In genomic region chr14:57189070-57189469, GRCh38 we compare ENCODE assay signal across 12 cellular contexts.
DNase-seq lines count a peak whose midpoint lies in the region; ATAC-seq, FAIRE-seq and TF ChIP-seq lines count a peak whose summit lies in the region.
"Had no signal": no experiment of that assay in that cellular context is flagged by ENCODE, and none has a peak within 500 bp of the region (broad histone marks: within the 10 kb centered on the region; RNA-seq: fewer than 3 reads in every experiment).

No MANE protein-coding gene starts in this region.

- WGBS in adrenal gland, 4 donors: 79 to 89% (median 82%) methylated on average over 7 of the region's 7 CpGs

- no peak overlapping the region for H3K4me3 ChIP-seq in adrenal gland
- H3K4me3 ChIP-seq: tibial artery had no signal

- H3K27ac ChIP-seq in VCaP (no peak overlapping the region), adrenal gland (no peak overlapping the region)
- H3K27ac ChIP-seq: HL-60, tibial artery had no signal

- no peaks in the 10 kb centered on the region for H3K36me3 Mint-ChIP-seq in neural crest cell (ENCODE audit: low read depth)
- H3K36me3 Mint-ChIP-seq: activated CD4-positive, alpha-beta memory T cell treated with anti-CD3 and anti-CD28 coated beads for 36 hours had no signal

- H3K36me3 ChIP-seq in adrenal gland (replicated peaks in 1 of 2): no peaks in the 10 kb centered on the region
- H3K36me3 ChIP-seq: tibial artery had no signal

- DNase-seq in ELR (ENCODE audit: low read depth) (peak; percentile 30), NCI-H2029 treated with DMSO at 0.1 percent for 48 hours (lab: John Stamatoyannopoulos, UW) (peak; percentile 94), neural crest cell (ENCODE audit: low read depth, low spot score) (no peak), adrenal gland (no peak), RCC 7860 (ENCODE audit: low spot score) (no peak)
- no peak for DNase-seq in activated T-cell treated with anti-CD3 and anti-CD28 coated beads, Interleukin-2, amount 50 U/mL, for 1 hour
- DNase-seq: activated CD4-positive, alpha-beta memory T cell treated with anti-CD3 and anti-CD28 coated beads for 36 hours; tibial artery had no signal

- no peaks in the 10 kb centered on the region for H3K4me1 Mint-ChIP-seq in neural crest cell

- TF ChIP-seq CTCF in VCaP (conservative IDR thresholded peaks at IDR 0.05) (peak; percentile 74), neural crest cell (conservative IDR thresholded peaks at IDR 0.05) (peak; percentile 47), adrenal gland (IDR thresholded peaks at IDR 0.05) (no peak)

- H3K9me3 Mint-ChIP-seq in neural crest cell: no peaks in the 10 kb centered on the region
- H3K9me3 Mint-ChIP-seq: activated CD4-positive, alpha-beta memory T cell treated with anti-CD3 and anti-CD28 coated beads for 36 hours had no signal

- H3K27ac Mint-ChIP-seq in neural crest cell (ENCODE audit: unreplicated experiment): no peak overlapping the region
- H3K27ac Mint-ChIP-seq: activated CD4-positive, alpha-beta memory T cell treated with anti-CD3 and anti-CD28 coated beads for 36 hours had no signal

- no peak overlapping the region for H3K4me3 Mint-ChIP-seq in neural crest cell
- H3K4me3 Mint-ChIP-seq: activated CD4-positive, alpha-beta memory T cell treated with anti-CD3 and anti-CD28 coated beads for 36 hours had no signal

- intact Hi-C loops in adrenal gland (cut with DNase I): no loop called here

- peaks cover 11% of the 10 kb centered on the region for H3K27me3 Mint-ChIP-seq in neural crest cell (ENCODE audit: low read depth)

- TF ChIP-seq POLR2A in adrenal gland (IDR thresholded peaks at IDR 0.05): no peak

- FAIRE-seq in RCC 7860 (lab: Jason Lieb, UNC): no peak
- FAIRE-seq: endometrium had no signal

- H3K9me3 ChIP-seq in adrenal gland (replicated peaks in 1 of 3): no peaks in the 10 kb centered on the region
- H3K9me3 ChIP-seq: tibial artery had no signal

- H3K27me3 ChIP-seq in adrenal gland: no peaks in the 10 kb centered on the region
- H3K27me3 ChIP-seq: tibial artery had no signal

- ATAC-seq in HG03095 (IDR thresholded peaks at IDR 0.05; ENCODE audit: unreplicated experiment): no peak

- H3K4me1 ChIP-seq in adrenal gland (replicated peaks in 1 of 2): no peaks in the 10 kb centered on the region
- H3K4me1 ChIP-seq: tibial artery had no signal

Comparison
In these comparisons a context has a peak if more than half of its experiments do, and no peak if none do; other contexts are left out.
1. DNase-seq: peak in ELR (single experiment) and NCI-H2029 treated with DMSO at 0.1 percent for 48 hours (single experiment); none in neural crest cell (single experiment), adrenal gland (0 of 7), activated T-cell treated with anti-CD3 and anti-CD28 coated beads, Interleukin-2, amount 50 U/mL, for 1 hour (single experiment) and RCC 7860 (single experiment).
2. CTCF ChIP-seq: peak in VCaP (single experiment) and neural crest cell (single experiment); none in adrenal gland (0 of 6).